Comparison of ENCODE assay signal across 1 cellular context in genomic region chr7:5638994-5639393, GRCh38.
TF ChIP-seq lines count a peak whose summit lies in the region.

No MANE protein-coding gene starts in this region.

TF ChIP-seq in WTC11, 78 proteins besides CTCF, POLR2A, EP300 and RAD21 (continued from another document):
- TF ChIP-seq AFF4 (CRISPR knock-in tag; IDR thresholded peaks at IDR 0.05; ENCODE audit: borderline replicate concordance) = no peak
- no peak for TF ChIP-seq TEAD4 (CRISPR knock-in tag; IDR thresholded peaks at IDR 0.05)
- no peak for TF ChIP-seq CDX4 (CRISPR knock-in tag; IDR thresholded peaks at IDR 0.05; ENCODE audit: borderline replicate concordance)
- no peak for TF ChIP-seq ZMAT4 (CRISPR knock-in tag; IDR thresholded peaks at IDR 0.05)
- TF ChIP-seq ZNF317 (CRISPR knock-in tag; IDR thresholded peaks at IDR 0.05; ENCODE audit: borderline replicate concordance, low read depth) = no peak
- TF ChIP-seq RELA (CRISPR knock-in tag; IDR thresholded peaks at IDR 0.05; ENCODE audit: borderline replicate concordance) = no peak
- no peak for TF ChIP-seq HMGA2 (CRISPR knock-in tag; IDR thresholded peaks at IDR 0.05)
- TF ChIP-seq TCF7 (CRISPR knock-in tag; IDR thresholded peaks at IDR 0.05; ENCODE audit: low read depth) = no peak
- no peak for TF ChIP-seq HMGXB4 (CRISPR knock-in tag; IDR thresholded peaks at IDR 0.05)
- TF ChIP-seq ARID4B (CRISPR knock-in tag; IDR thresholded peaks at IDR 0.05; ENCODE audit: borderline replicate concordance) = no peak
